ENCODE assay signal across 28 cellular contexts in genomic region chr1:240036526-240036925, GRCh38. TPM values are rescaled to one million over a fixed set of nuclear protein-coding genes. Genes with fewer than 3 reads are reported as not detected.
"Had no signal": no experiment of that assay in that cellular context is flagged by ENCODE, and none has a peak within 500 bp of the region (broad histone marks: within the 10 kb centered on the region; RNA-seq: fewer than 3 reads in every experiment).

No MANE protein-coding gene starts in this region.

- H3K27ac ChIP-seq: coronary artery, dorsolateral prefrontal cortex, epithelial cell of prostate, esophagus muscularis mucosa, esophagus squamous epithelium, foreskin keratinocyte, gastrocnemius medialis, gastroesophageal sphincter, heart left ventricle, heart right ventricle had no signal

- ATAC-seq: effector memory CD8-positive, alpha-beta T cell; esophagus mucosa; foreskin keratinocyte; gastrocnemius medialis; gastroesophageal sphincter; heart left ventricle; heart right ventricle had no signal

- H3K9me3 Mint-ChIP-seq: dendritic cell treated with granulocyte-macrophage colony-stimulating factor and Interleukin-4, amounts not matched to agents 40 ng/mL and 50 ng/mL, for 4 days; effector memory CD8-positive, alpha-beta T cell had no signal

- H3K27ac Mint-ChIP-seq: dendritic cell treated with granulocyte-macrophage colony-stimulating factor and Interleukin-4, amounts not matched to agents 40 ng/mL and 50 ng/mL, for 4 days; effector memory CD8-positive, alpha-beta T cell had no signal

- H3K36me3 ChIP-seq: esophagus muscularis mucosa, esophagus squamous epithelium, gastrocnemius medialis, gastroesophageal sphincter, heart left ventricle, heart right ventricle had no signal

- H3K4me1 ChIP-seq: esophagus muscularis mucosa, esophagus squamous epithelium, foreskin keratinocyte, gastrocnemius medialis, gastroesophageal sphincter, heart left ventricle, heart right ventricle had no signal

- H3K4me3 Mint-ChIP-seq: dendritic cell treated with granulocyte-macrophage colony-stimulating factor and Interleukin-4, amounts not matched to agents 40 ng/mL and 50 ng/mL, for 4 days; effector memory CD8-positive, alpha-beta T cell had no signal

- DNase-seq: cortex of kidney; dermis blood vessel endothelial cell; dorsolateral prefrontal cortex; effector CD4-positive, alpha-beta T cell; effector CD8-positive, alpha-beta T cell; effector memory CD4-positive, alpha-beta T cell; effector memory CD8-positive, alpha-beta T cell; erythroblast; esophagus squamous epithelium; foreskin fibroblast; foreskin keratinocyte; foreskin melanocyte; gastrocnemius medialis; glutamatergic neuron; head of caudate nucleus; heart left ventricle; heart right ventricle had no signal

- FAIRE-seq: colon, endometrium, endothelial cell of umbilical vein, frontal cortex had no signal

- H3K27me3 ChIP-seq: dorsolateral prefrontal cortex, esophagus muscularis mucosa, esophagus squamous epithelium, foreskin keratinocyte, gastrocnemius medialis, gastroesophageal sphincter had no signal

- H3K4me3 ChIP-seq: coronary artery, dorsolateral prefrontal cortex, esophagus muscularis mucosa, esophagus squamous epithelium, gastrocnemius medialis, gastroesophageal sphincter, heart left ventricle, heart right ventricle had no signal

- H3K27me3 Mint-ChIP-seq: dendritic cell treated with granulocyte-macrophage colony-stimulating factor and Interleukin-4, amounts not matched to agents 40 ng/mL and 50 ng/mL, for 4 days; effector memory CD8-positive, alpha-beta T cell had no signal

- H3K9me3 ChIP-seq: esophagus muscularis mucosa, esophagus squamous epithelium, gastrocnemius medialis, gastroesophageal sphincter had no signal

RNA-seq across cellular contexts. Expression of gene FMN2, which starts 55.2 kb away (rescaled TPM):
- total RNA-seq: dermis microvascular lymphatic vessel endothelial cell, endothelial cell of umbilical vein, esophagus mucosa, foreskin keratinocyte had no signal
- polyA plus RNA-seq: endothelial cell of umbilical vein, foreskin keratinocyte had no signal
